21 cellular contexts compared by ENCODE assay signal in genomic region chr22:39138357-39138997, GRCh38. TPM values are rescaled to one million over a fixed set of nuclear protein-coding genes. Genes with fewer than 3 reads are reported as not detected.
A peak's percentile ranks its signal among the peaks of the same experiment; 100 is the strongest.
DNase-seq lines count a peak whose midpoint lies in the region; ATAC-seq, FAIRE-seq and TF ChIP-seq lines count a peak whose summit lies in the region.
"Had no signal": no experiment of that assay in that cellular context is flagged by ENCODE, and none has a peak within 500 bp of the region (broad histone marks: within the 10 kb centered on the region; RNA-seq: fewer than 3 reads in every experiment).

No MANE protein-coding gene starts in this region.

- H3K4me3 ChIP-seq in HepG2 (replicated peaks in 1 of 3; ENCODE audit: insufficient read depth in 1 of 3, low read depth in 2 of 3, low read length in 3 of 3) (no peak overlapping the region), right lobe of liver (no peak overlapping the region), neuronal stem cell (ENCODE audit: low read length in 2 of 2) (no peak overlapping the region), left ventricle myocardium inferior (no peak overlapping the region)
- no peak overlapping the region for H3K4me3 ChIP-seq in CD8-positive, alpha-beta memory T cell (ENCODE audit: low read length)
- H3K4me3 ChIP-seq: A549, GM23248, SK-N-MC had no signal

- WGBS in HepG2 (ENCODE audit: low lambda C conversion rate): 66% methylated on average over 12 of the region's 14 CpGs
- 90% methylated on average over 5 of the region's 14 CpGs for WGBS in right lobe of liver (ENCODE audit: insufficient coverage, low coverage, low lambda C conversion rate, missing lambda C conversion rate)
- no CpG with 5 or more reads among the region's 14 CpGs for WGBS in neuronal stem cell (ENCODE audit: extremely low coverage in 2 of 2, insufficient read length in 2 of 2, insufficient replicate concordance in 1 of 2), 2 donors

- no peak overlapping the region for H3K4ac ChIP-seq in neuronal stem cell (ENCODE audit: low read length)

- H2BK12ac ChIP-seq in neuronal stem cell (ENCODE audit: low read length): peak overlapping the region; percentile 41

- no peaks in the 10 kb centered on the region for H3K36me3 Mint-ChIP-seq in chondrocyte (ENCODE audit: low read depth)
- peaks cover 0 to 37% (median 3%) of the 10 kb centered on the region in 3 donors for H3K36me3 Mint-ChIP-seq in CD8-positive, alpha-beta memory T cell

- no peak overlapping the region for H3K4me3 Mint-ChIP-seq in chondrocyte (ENCODE audit: unreplicated experiment)
- H3K4me3 Mint-ChIP-seq in CD8-positive, alpha-beta memory T cell: no peak overlapping the region

- H3K4me1 ChIP-seq in HepG2 (ENCODE audit: insufficient read depth, low read length): peaks cover 27% of the 10 kb centered on the region
- no peaks in the 10 kb centered on the region for H3K4me1 ChIP-seq in right lobe of liver
- H3K4me1 ChIP-seq in neuronal stem cell (ENCODE audit: control insufficient read depth in 2 of 2, insufficient read depth in 1 of 2, low read depth in 1 of 2, low read length in 2 of 2): peaks cover 1 to 5% of the 10 kb centered on the region in 2 donors
- peaks cover 44% of the 10 kb centered on the region for H3K4me1 ChIP-seq in left ventricle myocardium inferior
- peaks cover under 1% of the 10 kb centered on the region for H3K4me1 ChIP-seq in CD8-positive, alpha-beta memory T cell (ENCODE audit: insufficient read depth, low read length)
- H3K4me1 ChIP-seq: A549 had no signal

- POLR2A ChIA-PET in HepG2 (lab: Yijun Ruan, JAX): no interaction called here
- POLR2A ChIA-PET in CD8-positive, alpha-beta memory T cell (lab: Charles Lee): interaction anchor here (0.7 to 1.0 kb wide), 2 partner anchors 180 to 362 kb away, joined by 5 to 6 read pairs; no protein-coding TSS in a partner anchor

- no peak for TF ChIP-seq RAD21 in HepG2 (CRISPR knock-in tag; IDR thresholded peaks at IDR 0.05)

- CTCF ChIA-PET in HepG2 (lab: Yijun Ruan, JAX; ENCODE audit: low intra/inter-chr PET ratio, low total read pairs): no interaction called here
- CTCF ChIA-PET in CD8-positive, alpha-beta memory T cell (lab: Charles Lee): no interaction called here

- peak overlapping the region; percentile 28 for H3K18ac ChIP-seq in neuronal stem cell (ENCODE audit: low read length)

- peak overlapping the region; percentile 17 for H4K8ac ChIP-seq in neuronal stem cell (ENCODE audit: low read depth, low read length)

- no peak overlapping the region for H2BK120ac ChIP-seq in neuronal stem cell (ENCODE audit: low read depth, low read length)

- peaks cover 1% of the 10 kb centered on the region for H3K79me1 ChIP-seq in neuronal stem cell (ENCODE audit: low read depth, low read length)

- H3K4me1 Mint-ChIP-seq in chondrocyte (ENCODE audit: low read depth): peaks cover 4% of the 10 kb centered on the region
- peaks cover 2 to 19% (median 8%) of the 10 kb centered on the region in 3 donors for H3K4me1 Mint-ChIP-seq in CD8-positive, alpha-beta memory T cell

- H2BK15ac ChIP-seq in neuronal stem cell (ENCODE audit: low read length): peak overlapping the region; percentile 94

- H4K91ac ChIP-seq in neuronal stem cell (ENCODE audit: low read depth, low read length, poor library complexity): no peak overlapping the region

- H2BK5ac ChIP-seq in neuronal stem cell (ENCODE audit: low read length): peak overlapping the region; percentile 53

- TF ChIP-seq POLR2A in HepG2 (IDR thresholded peaks at IDR 0.05; ENCODE audit: insufficient read depth in 1 of 2, low read depth in 2 of 2, low read length in 2 of 2) (no peak), right lobe of liver (IDR thresholded peaks at IDR 0.05) (no peak)

- H3K27me3 Mint-ChIP-seq in chondrocyte (ENCODE audit: low read depth): no peaks in the 10 kb centered on the region
- H3K27me3 Mint-ChIP-seq in CD8-positive, alpha-beta memory T cell: no peaks in the 10 kb centered on the region

- H3K9me3 ChIP-seq in HepG2 (ENCODE audit: low read length) (no peaks in the 10 kb centered on the region), right lobe of liver (no peaks in the 10 kb centered on the region), neuronal stem cell (replicated peaks in 1 of 2; ENCODE audit: control insufficient read depth in 2 of 2, insufficient read depth in 1 of 2, low read depth in 1 of 2, low read length in 2 of 2) (no peaks in the 10 kb centered on the region), left ventricle myocardium inferior (replicated peaks) (no peaks in the 10 kb centered on the region)
- no peaks in the 10 kb centered on the region for H3K9me3 ChIP-seq in CD8-positive, alpha-beta memory T cell (ENCODE audit: low read length)
- H3K9me3 ChIP-seq: A549 had no signal

- H3K9ac ChIP-seq in HepG2 (ENCODE audit: insufficient read depth, low read depth, low read length): no peak overlapping the region
- peak overlapping the region; percentile 60 for H3K9ac ChIP-seq in neuronal stem cell (ENCODE audit: low read depth, low read length, poor library complexity)
- H3K9ac ChIP-seq: GM23248 had no signal

- H3K4me2 ChIP-seq in HepG2 (ENCODE audit: low read depth, low read length): no peak overlapping the region
- H3K4me2 ChIP-seq in neuronal stem cell (ENCODE audit: insufficient read depth, low read length, poor library complexity, severe bottlenecking): no peak overlapping the region
- H3K4me2 ChIP-seq: A549 had no signal

- peak overlapping the region; percentile 46 for H2AK5ac ChIP-seq in neuronal stem cell (ENCODE audit: low read depth, low read length)

- H3K36me3 ChIP-seq in HepG2 (replicated peaks in 1 of 2; ENCODE audit: control insufficient read depth in 1 of 2, insufficient read depth in 2 of 2, low read length in 2 of 2): no peaks in the 10 kb centered on the region
- H3K36me3 ChIP-seq in right lobe of liver: no peaks in the 10 kb centered on the region
- H3K36me3 ChIP-seq in neuronal stem cell (replicated peaks in 1 of 2; ENCODE audit: control insufficient read depth in 2 of 2, insufficient read depth in 2 of 2, low read length in 2 of 2): no peaks in the 10 kb centered on the region
- peaks cover 17% of the 10 kb centered on the region for H3K36me3 ChIP-seq in left ventricle myocardium inferior
- no peaks in the 10 kb centered on the region for H3K36me3 ChIP-seq in CD8-positive, alpha-beta memory T cell (ENCODE audit: insufficient read depth, low read length)

- peak overlapping the region; percentile 38 for H3K14ac ChIP-seq in neuronal stem cell (ENCODE audit: low read length)

- no peak overlapping the region for H3K27ac ChIP-seq in HepG2 (ENCODE audit: extremely low read length, insufficient read depth, low read length)
- H3K27ac ChIP-seq in right lobe of liver: no peak overlapping the region
- no peak overlapping the region for H3K27ac ChIP-seq in neuronal stem cell (replicated peaks; ENCODE audit: low read length)
- no peak overlapping the region for H3K27ac ChIP-seq in left ventricle myocardium inferior (replicated peaks)
- no peak overlapping the region for H3K27ac ChIP-seq in CD8-positive, alpha-beta memory T cell (ENCODE audit: low read depth, low read length)
- H3K27ac ChIP-seq: A549, GM23248, HL-60, SK-N-MC had no signal

- ATAC-seq in HepG2 (0 out of 3 replicates have a peak, but pooled peaks have one; percentile 14), right lobe of liver (no peak), GM21360 (IDR thresholded peaks at IDR 0.05; ENCODE audit: unreplicated experiment) (no peak)
- ATAC-seq: A549 had no signal

- BruUV-seq in HepG2 (replicated peaks; lab: Mats Ljungman, UMichigan): no TSS peak

- TF ChIP-seq EP300 in HepG2 (IDR thresholded peaks at IDR 0.05; ENCODE audit: low read depth in 2 of 2, low read length in 2 of 2) (no peak), HepG2 (CRISPR knock-in tag; IDR thresholded peaks at IDR 0.05; ENCODE audit: borderline replicate concordance) (no peak)

- in situ Hi-C loops in HepG2 (cut with HindIII; ENCODE audit: extremely low pct_ligation_motif_present, low pct_unique_long_range_greater_than_20kb): no loop called here

- no peak for DNase-seq in HepG2 (ENCODE audit: low spot score)
- no peak for DNase-seq in right lobe of liver
- peak; percentile 46 for DNase-seq in chondrocyte (ENCODE audit: low spot score)
- DNase-seq in neuronal stem cell (ENCODE audit: low spot score): no peak
- no peak for DNase-seq in left ventricle myocardium inferior
- DNase-seq in CD8-positive, alpha-beta memory T cell: no peak
- DNase-seq: C1 segment of cervical spinal cord, GM23248, IMR-90, NCI-H1417 treated with DMSO at 0.1 percent for 48 hours, NCI-H187 treated with DMSO at 0.1 percent for 48 hours, NCI-H2227 treated with DMSO at 0.1 percent for 48 hours, NCI-H510A treated with DMSO at 0.1 percent for 48 hours, SHP77 had no signal

- H3K9me3 Mint-ChIP-seq in chondrocyte (ENCODE audit: low read depth): no peaks in the 10 kb centered on the region
- H3K9me3 Mint-ChIP-seq in CD8-positive, alpha-beta memory T cell: no peaks in the 10 kb centered on the region

- intact Hi-C loops in HepG2 (cut with micrococcal nuclease; ENCODE audit: unreplicated experiment) (no loop called here), right lobe of liver (cut with DNase I) (loop anchor here in 1 of 2 donors (10.0 kb wide), 1 partner anchor 274 kb away; no protein-coding TSS in a partner anchor), left ventricle myocardium inferior (cut with micrococcal nuclease) (no loop called here)

- TF ChIP-seq CTCF in HepG2 (CRISPR knock-in tag; IDR thresholded peaks at IDR 0.05) (no peak), right lobe of liver (IDR thresholded peaks at IDR 0.05) (no peak), chondrocyte (IDR thresholded peaks at IDR 0.05) (no peak), left ventricle myocardium inferior (IDR thresholded peaks at IDR 0.05; ENCODE audit: borderline replicate concordance) (no peak)

- no peak overlapping the region for H3K23ac ChIP-seq in neuronal stem cell (ENCODE audit: low read depth, low read length, poor library complexity)

- FAIRE-seq in HepG2 (lab: Jason Lieb, UNC): no peak
- FAIRE-seq: A549, G401.6 had no signal

- H3K27me3 ChIP-seq in HepG2 (ENCODE audit: control insufficient read depth in 1 of 2, insufficient read depth in 2 of 2, low read length in 2 of 2) (peaks cover 0 to 2% of the 10 kb centered on the region in 2 experiments; a peak in 1 of 5 replicates), right lobe of liver (no peaks in the 10 kb centered on the region), neuronal stem cell (ENCODE audit: control insufficient read depth in 3 of 3, insufficient read depth in 3 of 3, low read depth in 1 of 3, low read length in 3 of 3) (peaks cover 0 to 4% (median under 1%) of the 10 kb centered on the region in 3 experiments), left ventricle myocardium inferior (ENCODE audit: low read depth) (no peaks in the 10 kb centered on the region)
- no peaks in the 10 kb centered on the region for H3K27me3 ChIP-seq in CD8-positive, alpha-beta memory T cell (ENCODE audit: insufficient read depth, low read length, poor library complexity, severe bottlenecking)

- no peak overlapping the region for H3K27ac Mint-ChIP-seq in chondrocyte (ENCODE audit: unreplicated experiment)
- H3K27ac Mint-ChIP-seq in CD8-positive, alpha-beta memory T cell: peak overlapping the region in 1 of 8 donors; percentile 58

- H2AFZ ChIP-seq in HepG2 (ENCODE audit: low read length) (no peak overlapping the region), neuronal stem cell (ENCODE audit: low read length) (no peak overlapping the region)
- H2AFZ ChIP-seq: GM23248 had no signal

- H3K79me2 ChIP-seq in HepG2 (ENCODE audit: insufficient read depth, low read length): no peaks in the 10 kb centered on the region

- no peaks in the 10 kb centered on the region for H4K20me1 ChIP-seq in HepG2 (ENCODE audit: insufficient read depth, low read length)

RNA-seq across cellular contexts. Expression of gene CBX7, which starts 14.0 kb away (rescaled TPM):
- 0.20 and 0.35 TPM in 2 replicates for total RNA-seq in HepG2 (2016; rRNA removed; fragmentation: Illumina TruSeq; extraction: Trizol)
- not detected in 2 replicates for total RNA-seq in HepG2 (2016; cell fraction: cytosol; rRNA removed; fragmentation: Illumina TruSeq; extraction: Trizol; ENCODE audit: low read depth)
- 0.27 and 0.30 TPM in 2 replicates for total RNA-seq in HepG2 (2016; cell fraction: insoluble cytoplasmic fraction; rRNA removed; fragmentation: Illumina TruSeq; extraction: Trizol)
- total RNA-seq in HepG2 (2016; cell fraction: membrane; rRNA removed; fragmentation: Illumina TruSeq; extraction: Trizol): 0.09 and 0.21 TPM in 2 replicates
- 0.31 and 1.4 TPM in 2 replicates for total RNA-seq in HepG2 (2016; cell fraction: nucleus; rRNA removed; fragmentation: Illumina TruSeq; extraction: Trizol)
- polyA plus RNA-seq in HepG2 (2011; rRNA removed): 4.9 and 7.1 TPM in 2 replicates
- 3.6 and 4.4 TPM in 2 replicates for polyA plus RNA-seq in HepG2 (2011; cell fraction: cytosol; rRNA removed)
- 22.7 and 23.8 TPM in 2 replicates for polyA plus RNA-seq in HepG2 (2011; cell fraction: nucleus; rRNA removed)
- polyA plus RNA-seq in HepG2 (2012): 5.5 and 5.7 TPM in 2 replicates
- 0.09 and 0.23 TPM in 2 replicates for polyA plus RNA-seq in HepG2 (2016; cell fraction: cytosol; fragmentation: Illumina TruSeq; extraction: Trizol; ENCODE audit: low read depth)
- polyA plus RNA-seq in HepG2 (2016; cell fraction: insoluble cytoplasmic fraction; fragmentation: Illumina TruSeq; extraction: Trizol; ENCODE audit: low read depth): 0.35 and 0.53 TPM in 2 replicates
- polyA plus RNA-seq in HepG2 (2016; cell fraction: membrane; fragmentation: Illumina TruSeq; extraction: Trizol; ENCODE audit: low read depth): 0.08 and 0.19 TPM in 2 replicates
- 1.6 TPM in 2 replicates for polyA plus RNA-seq in HepG2 (2016; cell fraction: nucleus; fragmentation: Illumina TruSeq; extraction: Trizol; ENCODE audit: insufficient read depth, low read depth)
- 7.2 and 8.5 TPM in 2 replicates for polyA minus RNA-seq in HepG2 (2011; rRNA and poly(A)+ RNA removed; ENCODE audit: low replicate concordance)
- polyA minus RNA-seq in HepG2 (2011; cell fraction: cytosol; rRNA and poly(A)+ RNA removed): 1.2 and 2.1 TPM in 2 replicates
- polyA minus RNA-seq in HepG2 (2011; cell fraction: nucleus; rRNA and poly(A)+ RNA removed): 6.5 and 7.6 TPM in 2 replicates
- 10 to 100 TPM in 5 of 6 experiments, 1 to 10 TPM in 1; 8.0 to 14.5 (median 12.9) TPM for total RNA-seq in right lobe of liver
- total RNA-seq in chondrocyte: 3.6 to 6.9 TPM (median 4.7 TPM) in 3 replicates
- 9.3 TPM for polyA plus RNA-seq in neuronal stem cell (2013, experiment 1 of 2)
- polyA plus RNA-seq in neuronal stem cell (2013, experiment 2 of 2): 9.2 TPM
- 85.4 TPM for total RNA-seq in left ventricle myocardium inferior
- 10 to 100 TPM; 26.1 to 26.4 TPM for total RNA-seq in CD8-positive, alpha-beta memory T cell
- 29.7 TPM for polyA plus RNA-seq in CD8-positive, alpha-beta memory T cell

RNA-seq across cellular contexts. Expression of gene APOBEC3H, which starts 41.4 kb away (rescaled TPM):
- total RNA-seq in HepG2 (2016; rRNA removed; fragmentation: Illumina TruSeq; extraction: Trizol) (0.31 and 1.0 TPM in 2 replicates), right lobe of liver (under 1 TPM in 1 of 6 experiments, not detected in 5; 0.31 TPM), chondrocyte (not detected in 3 replicates), left ventricle myocardium inferior (0.41 TPM)
- not detected in 2 replicates for total RNA-seq in HepG2 (2016; cell fraction: cytosol; rRNA removed; fragmentation: Illumina TruSeq; extraction: Trizol; ENCODE audit: low read depth)
- 0.25 and 0.32 TPM in 2 replicates for total RNA-seq in HepG2 (2016; cell fraction: insoluble cytoplasmic fraction; rRNA removed; fragmentation: Illumina TruSeq; extraction: Trizol)
- total RNA-seq in HepG2 (2016; cell fraction: membrane; rRNA removed; fragmentation: Illumina TruSeq; extraction: Trizol): 0.37 and 0.38 TPM in 2 replicates
- not detected in 2 replicates for total RNA-seq in HepG2 (2016; cell fraction: nucleus; rRNA removed; fragmentation: Illumina TruSeq; extraction: Trizol)
- polyA plus RNA-seq in HepG2 (2011; rRNA removed): 0.18 and 0.20 TPM in 2 replicates
- polyA plus RNA-seq in HepG2 (2011; cell fraction: cytosol; rRNA removed): 0.08 and 0.13 TPM in 2 replicates
- polyA plus RNA-seq in HepG2 (2011; cell fraction: nucleus; rRNA removed): not detected in 2 replicates
- polyA plus RNA-seq in HepG2 (2012): not detected in 2 replicates
- 0.17 TPM in 1 of 2 replicates, not detected in the other for polyA plus RNA-seq in HepG2 (2016; cell fraction: cytosol; fragmentation: Illumina TruSeq; extraction: Trizol; ENCODE audit: low read depth)
- polyA plus RNA-seq in HepG2 (2016; cell fraction: insoluble cytoplasmic fraction; fragmentation: Illumina TruSeq; extraction: Trizol; ENCODE audit: low read depth): 0.46 and 0.52 TPM in 2 replicates
- 0.27 and 0.29 TPM in 2 replicates for polyA plus RNA-seq in HepG2 (2016; cell fraction: membrane; fragmentation: Illumina TruSeq; extraction: Trizol; ENCODE audit: low read depth)
- polyA plus RNA-seq in HepG2 (2016; cell fraction: nucleus; fragmentation: Illumina TruSeq; extraction: Trizol; ENCODE audit: insufficient read depth, low read depth): not detected in 2 replicates
- 0.16 TPM in 2 replicates for polyA minus RNA-seq in HepG2 (2011; rRNA and poly(A)+ RNA removed; ENCODE audit: low replicate concordance)
- polyA minus RNA-seq in HepG2 (2011; cell fraction: cytosol; rRNA and poly(A)+ RNA removed): not detected in 2 replicates
- not detected in 2 replicates for polyA minus RNA-seq in HepG2 (2011; cell fraction: nucleus; rRNA and poly(A)+ RNA removed)
- 2.4 TPM for polyA plus RNA-seq in neuronal stem cell (2013, experiment 1 of 2)
- 2.0 TPM for polyA plus RNA-seq in neuronal stem cell (2013, experiment 2 of 2)
- total RNA-seq in CD8-positive, alpha-beta memory T cell: 10 to 100 TPM; 10.8 to 11.0 TPM
- polyA plus RNA-seq in CD8-positive, alpha-beta memory T cell: 11.7 TPM
- total RNA-seq: GM23248, M059J, RPMI7951 had no signal
- polyA plus RNA-seq: GM23248, IMR-90 had no signal
